ENCODE assay signal across 15 cellular contexts in genomic region chr15:87224409-87224808, GRCh38.
A peak's percentile ranks its signal among the peaks of the same experiment; 100 is the strongest.
DNase-seq lines count a peak whose midpoint lies in the region; ATAC-seq, FAIRE-seq and TF ChIP-seq lines count a peak whose summit lies in the region.
"Had no signal": no experiment of that assay in that cellular context is flagged by ENCODE, and none has a peak within 500 bp of the region (broad histone marks: within the 10 kb centered on the region; RNA-seq: fewer than 3 reads in every experiment).

No MANE protein-coding gene starts in this region.

- no peak for FAIRE-seq in astrocyte (lab: Jason Lieb, UNC)
- FAIRE-seq: GM12891, GM19239 had no signal

- no peak for ATAC-seq in HG02798 (IDR thresholded peaks at IDR 0.05; ENCODE audit: poor library complexity, unreplicated experiment)
- ATAC-seq in stimulated activated naive B cell treated with anti-CD40 and anti-IgM and Interleukin-4, amounts not matched to agents 10 μg/mL and 1 μg/mL and 100 μg/mL, for 72 hours (replicated peaks): no peak

- H2AFZ ChIP-seq in astrocyte (ENCODE audit: low read depth, low read length) (no peak overlapping the region), osteoblast (ENCODE audit: low read length) (no peak overlapping the region)

- H3K4me3 ChIP-seq in astrocyte (ENCODE audit: insufficient read depth, low read depth, low read length): no peak overlapping the region
- H3K4me3 ChIP-seq in osteoblast (ENCODE audit: insufficient read depth, low read length): no peak overlapping the region
- H3K4me3 ChIP-seq in effector memory CD4-positive, alpha-beta T cell (ENCODE audit: insufficient read depth, low read depth, low read length, poor library complexity, severe bottlenecking): no peak overlapping the region
- H3K4me3 ChIP-seq: BLaER1 had no signal

- no peaks in the 10 kb centered on the region for H3K9me3 Mint-ChIP-seq in astrocyte (ENCODE audit: unreplicated experiment)
- H3K9me3 Mint-ChIP-seq in stimulated activated naive B cell treated with anti-CD40 and anti-IgM and Interleukin-4, amounts not matched to agents 10 μg/mL and 1 μg/mL and 100 μg/mL, for 72 hours: peaks cover 4 to 5% of the 10 kb centered on the region in 2 donors

- peaks cover 18% of the 10 kb centered on the region for H3K4me1 Mint-ChIP-seq in astrocyte (ENCODE audit: low read depth, unreplicated experiment)
- no peaks in the 10 kb centered on the region for H3K4me1 Mint-ChIP-seq in stimulated activated naive B cell treated with anti-CD40 and anti-IgM and Interleukin-4, amounts not matched to agents 10 μg/mL and 1 μg/mL and 100 μg/mL, for 72 hours

- H3K27ac ChIP-seq in astrocyte (ENCODE audit: low read depth, low read length) (no peak overlapping the region), osteoblast (ENCODE audit: low read depth, low read length) (peak overlapping the region; percentile 30)
- H3K27ac ChIP-seq in effector memory CD4-positive, alpha-beta T cell (ENCODE audit: insufficient read depth, low read length, poor library complexity, severe bottlenecking): no peak overlapping the region
- H3K27ac ChIP-seq: BLaER1 had no signal

- DNase-seq in Daoy (ENCODE audit: low read depth) (peak; percentile 31), LHCN-M2 (ENCODE audit: low read depth) (peak; percentile 50), astrocyte (ENCODE audit: low read depth) (peak; percentile 80), osteoblast (ENCODE audit: insufficient read length, low spot score, missing footprints) (no peak)
- DNase-seq in effector memory CD4-positive, alpha-beta T cell: no peak
- DNase-seq in activated CD4-positive, CD25-positive, alpha-beta regulatory T cell treated with anti-CD3 and anti-CD28 coated beads, Interleukin-2, amount 50 U/mL, for 72 hours: no peak
- DNase-seq in stimulated activated naive B cell treated with anti-CD40 and anti-IgM and Interleukin-4, amounts not matched to agents 10 μg/mL and 1 μg/mL and 100 μg/mL, for 72 hours: no peak
- DNase-seq: DMS 273 treated with DMSO at 0.1 percent for 48 hours, NCI-H187 treated with DMSO at 0.1 percent for 48 hours, SIG-M5, SW 1271 had no signal

- H3K27me3 ChIP-seq in astrocyte (ENCODE audit: insufficient read depth, low read length) (no peaks in the 10 kb centered on the region), osteoblast (ENCODE audit: insufficient read depth, low read length) (no peaks in the 10 kb centered on the region)
- H3K27me3 ChIP-seq in effector memory CD4-positive, alpha-beta T cell (replicated peaks; ENCODE audit: control insufficient read depth, insufficient read depth, low read length, poor library complexity, severe bottlenecking): no peaks in the 10 kb centered on the region
- H3K27me3 ChIP-seq: BLaER1 had no signal

- H3K4me2 ChIP-seq in astrocyte (ENCODE audit: low read length) (no peak overlapping the region), osteoblast (ENCODE audit: insufficient read depth, low read length) (no peak overlapping the region)
- H3K4me2 ChIP-seq: BLaER1 had no signal

- no peak overlapping the region for H3K9ac ChIP-seq in astrocyte (ENCODE audit: low read length)
- H3K9ac ChIP-seq: BLaER1 had no signal

- H3K36me3 Mint-ChIP-seq in astrocyte (ENCODE audit: low read depth, unreplicated experiment): no peaks in the 10 kb centered on the region
- H3K36me3 Mint-ChIP-seq in stimulated activated naive B cell treated with anti-CD40 and anti-IgM and Interleukin-4, amounts not matched to agents 10 μg/mL and 1 μg/mL and 100 μg/mL, for 72 hours: no peaks in the 10 kb centered on the region

- H3K36me3 ChIP-seq in astrocyte (ENCODE audit: insufficient read depth, low read length) (no peaks in the 10 kb centered on the region), osteoblast (ENCODE audit: insufficient read depth, low read length) (no peaks in the 10 kb centered on the region)
- no peaks in the 10 kb centered on the region for H3K36me3 ChIP-seq in effector memory CD4-positive, alpha-beta T cell (ENCODE audit: control insufficient read depth, insufficient read depth, low read length)
- H3K36me3 ChIP-seq: BLaER1 had no signal

- H3K9me3 ChIP-seq in astrocyte (ENCODE audit: insufficient read depth, low read depth, low read length) (no peaks in the 10 kb centered on the region), osteoblast (ENCODE audit: low read depth, low read length) (no peaks in the 10 kb centered on the region)
- no peaks in the 10 kb centered on the region for H3K9me3 ChIP-seq in effector memory CD4-positive, alpha-beta T cell (ENCODE audit: control insufficient read depth, low read length)
- H3K9me3 ChIP-seq: BLaER1 had no signal

- no peaks in the 10 kb centered on the region for H3K79me2 ChIP-seq in astrocyte (ENCODE audit: insufficient read depth, low read length)
- H3K79me2 ChIP-seq in osteoblast (ENCODE audit: insufficient read depth, low read length): no peaks in the 10 kb centered on the region

- H3K27me3 Mint-ChIP-seq in astrocyte (ENCODE audit: low read depth, unreplicated experiment): no peaks in the 10 kb centered on the region
- no peaks in the 10 kb centered on the region for H3K27me3 Mint-ChIP-seq in stimulated activated naive B cell treated with anti-CD40 and anti-IgM and Interleukin-4, amounts not matched to agents 10 μg/mL and 1 μg/mL and 100 μg/mL, for 72 hours

- H3K4me1 ChIP-seq in astrocyte (ENCODE audit: insufficient read depth, low read length): peaks cover 7% of the 10 kb centered on the region
- H3K4me1 ChIP-seq in osteoblast (ENCODE audit: insufficient read depth, low read length): peaks cover 17% of the 10 kb centered on the region
- no peaks in the 10 kb centered on the region for H3K4me1 ChIP-seq in effector memory CD4-positive, alpha-beta T cell (ENCODE audit: control insufficient read depth, insufficient read depth, low read length, poor library complexity, severe bottlenecking)
- H3K4me1 ChIP-seq: BLaER1 had no signal

- H4K20me1 ChIP-seq in astrocyte (ENCODE audit: insufficient read depth, low read length) (no peaks in the 10 kb centered on the region), osteoblast (ENCODE audit: insufficient read depth, low read length) (no peaks in the 10 kb centered on the region)
- H4K20me1 ChIP-seq: BLaER1 had no signal

- no peak for TF ChIP-seq CTCF in astrocyte (IDR thresholded peaks at IDR 0.05; ENCODE audit: insufficient read depth, low read depth, low read length)
- TF ChIP-seq CTCF in osteoblast (IDR thresholded peaks at IDR 0.05; ENCODE audit: extremely low read depth, low read depth, low read length): no peak

- no peak overlapping the region for H3K4me3 Mint-ChIP-seq in astrocyte (ENCODE audit: unreplicated experiment)
- no peak overlapping the region for H3K4me3 Mint-ChIP-seq in stimulated activated naive B cell treated with anti-CD40 and anti-IgM and Interleukin-4, amounts not matched to agents 10 μg/mL and 1 μg/mL and 100 μg/mL, for 72 hours

- H3K27ac Mint-ChIP-seq in astrocyte (ENCODE audit: unreplicated experiment): peak overlapping the region; percentile 16
- no peak overlapping the region for H3K27ac Mint-ChIP-seq in stimulated activated naive B cell treated with anti-CD40 and anti-IgM and Interleukin-4, amounts not matched to agents 10 μg/mL and 1 μg/mL and 100 μg/mL, for 72 hours

Comparison
In these comparisons a context has a peak if more than half of its experiments do, and no peak if none do; other contexts are left out.
1. DNase-seq: peak in Daoy (single experiment), LHCN-M2 (single experiment) and astrocyte (single experiment); none in osteoblast (single experiment), effector memory CD4-positive, alpha-beta T cell (0 of 3), activated CD4-positive, CD25-positive, alpha-beta regulatory T cell treated with anti-CD3 and anti-CD28 coated beads, Interleukin-2, amount 50 U/mL, for 72 hours (single experiment) and stimulated activated naive B cell treated with anti-CD40 and anti-IgM and Interleukin-4, amounts not matched to agents 10 μg/mL and 1 μg/mL and 100 μg/mL, for 72 hours (single experiment).